27 cellular contexts compared by ENCODE assay signal in genomic region chr15:101146118-101146702, GRCh38.
"Had no signal": no experiment of that assay in that cellular context is flagged by ENCODE, and none has a peak within 500 bp of the region (broad histone marks: within the 10 kb centered on the region; RNA-seq: fewer than 3 reads in every experiment).

No MANE protein-coding gene starts in this region.

- H3K4me2 ChIP-seq: hepatocyte had no signal

- FAIRE-seq: astrocyte, endothelial cell of umbilical vein had no signal

- H3K4me1 ChIP-seq: gastroesophageal sphincter, parathyroid adenoma, psoas muscle, transverse colon had no signal

- H3K27ac ChIP-seq: gastroesophageal sphincter, hepatocyte, left ventricle myocardium inferior, parathyroid adenoma, psoas muscle, testis, transverse colon, VCaP had no signal

- H3K36me3 ChIP-seq: gastroesophageal sphincter, left ventricle myocardium inferior, transverse colon had no signal

- ATAC-seq: activated naive CD4-positive, alpha-beta T cell treated with anti-CD3 and anti-CD28 coated beads, Interleukin-2, amount 50 U/mL, for 72 hours; effector memory CD8-positive, alpha-beta T cell; gastroesophageal sphincter; psoas muscle; right cardiac atrium; stimulated activated naive CD8-positive, alpha-beta T cell treated with anti-CD3 and anti-CD28 coated beads, Interleukin-15, Interleukin-2, amounts not matched to agents 100 U/mL and 50 U/mL, for 24 hours had no signal

- H2AFZ ChIP-seq: hepatocyte, parathyroid adenoma had no signal

- DNase-seq: activated CD4-positive, alpha-beta T cell treated with anti-CD3 and anti-CD28 coated beads for 4 hours; activated CD4-positive, alpha-beta T cell treated with anti-CD3 and anti-CD28 coated beads, Interleukin-2, amount 50 U/mL, for 4 hours; activated CD8-positive, alpha-beta memory T cell treated with anti-CD3 and anti-CD28 coated beads, Interleukin-2, amount 50 U/mL, for 4 hours; activated gamma-delta T cell treated with Interleukin-2 at 50 U/mL for 16 hours; activated T-cell treated with anti-CD3 and anti-CD28 coated beads, Interleukin-2, amount 50 U/mL, for 1 hour; amniotic stem cell; caudate nucleus; cortex of kidney; effector memory CD8-positive, alpha-beta T cell; islet precursor cell; left ventricle myocardium inferior; mammary epithelial cell; nucleus accumbens; psoas muscle; right cardiac atrium; stimulated activated CD4-positive, alpha-beta T cell treated with anti-CD3 and anti-CD28 coated beads, Interleukin-2, amount 100 ng/mL, for 48 hours; stimulated activated naive CD8-positive, alpha-beta T cell treated with anti-CD3 and anti-CD28 coated beads, Interleukin-15, Interleukin-2, amounts not matched to agents 100 U/mL and 50 U/mL, for 24 hours; T-helper 1 cell; testis; transverse colon had no signal

- H3K27me3 ChIP-seq: gastroesophageal sphincter, hepatocyte, testis, transverse colon had no signal

- H3K9me3 ChIP-seq: gastroesophageal sphincter, left ventricle myocardium inferior, psoas muscle, testis, transverse colon had no signal

- H3K9ac ChIP-seq: parathyroid adenoma had no signal

- H3K4me3 ChIP-seq: gastroesophageal sphincter, hepatocyte, left ventricle myocardium inferior, psoas muscle, testis, transverse colon had no signal

- H3K79me2 ChIP-seq: hepatocyte, parathyroid adenoma had no signal
